Comparison of ENCODE assay signal across 1 cellular context in genomic region chr6:157314705-157315321, GRCh38.
TF ChIP-seq lines count a peak whose summit lies in the region.

No MANE protein-coding gene starts in this region.

TF ChIP-seq in HepG2, 621 proteins besides CTCF, POLR2A, EP300 and RAD21:
- TF ChIP-seq MIXL1 (CRISPR knock-in tag; IDR thresholded peaks at IDR 0.05) = peak; percentile 77
- no peak for TF ChIP-seq GPN1 (CRISPR knock-in tag; IDR thresholded peaks at IDR 0.05; ENCODE audit: borderline replicate concordance)
- TF ChIP-seq GATAD1 (CRISPR knock-in tag; IDR thresholded peaks at IDR 0.05) = 0 out of 2 replicates have a peak, but pooled peaks have one; percentile 24
- TF ChIP-seq KDM6A (CRISPR knock-in tag; IDR thresholded peaks at IDR 0.05; ENCODE audit: low read depth) = no peak
- 0 out of 2 replicates have a peak, but pooled peaks have one; percentile 23 for TF ChIP-seq ISL2 (CRISPR knock-in tag; IDR thresholded peaks at IDR 0.05)
- TF ChIP-seq GATAD2A (CRISPR knock-in tag; IDR thresholded peaks at IDR 0.05) = peak; percentile 41; the same call in 1 of the 2 replicates
- no peak for TF ChIP-seq ZNF550 (CRISPR knock-in tag; IDR thresholded peaks at IDR 0.05; ENCODE audit: borderline replicate concordance)
- TF ChIP-seq SMC3 (IDR thresholded peaks at IDR 0.05; ENCODE audit: low read length) = peak; percentile 96
- peak; percentile 50; the same call in 1 of the 2 replicates for TF ChIP-seq ZGPAT (CRISPR knock-in tag; IDR thresholded peaks at IDR 0.05)
- 0 out of 2 replicates have a peak, but pooled peaks have one; percentile 17 for TF ChIP-seq KAT8 (CRISPR knock-in tag; IDR thresholded peaks at IDR 0.05)
- TF ChIP-seq THAP11 (CRISPR knock-in tag; IDR thresholded peaks at IDR 0.05) = peak; percentile 31; the same call in 1 of the 2 replicates
- 0 out of 2 replicates have a peak, but pooled peaks have one; percentile 43 for TF ChIP-seq MBD4 (IDR thresholded peaks at IDR 0.05; ENCODE audit: borderline replicate concordance, low read length)
- no peak for TF ChIP-seq CEBPZ (IDR thresholded peaks at IDR 0.05; ENCODE audit: low read length)
- TF ChIP-seq HMGXB4 (CRISPR knock-in tag; IDR thresholded peaks at IDR 0.05; ENCODE audit: borderline replicate concordance in 1 of 2, low read depth in 1 of 2) = peak in 1 of 2 experiments; percentile 81; a peak in 1 of 4 replicates
- no peak for TF ChIP-seq THYN1 (CRISPR knock-in tag; IDR thresholded peaks at IDR 0.05; ENCODE audit: borderline replicate concordance, low read depth)
- TF ChIP-seq SMYD3 (CRISPR knock-in tag; IDR thresholded peaks at IDR 0.05) = peak; percentile 45; the same call in 1 of the 2 replicates
- TF ChIP-seq STAG1 (CRISPR knock-in tag; IDR thresholded peaks at IDR 0.05) = peak; percentile 95
- TF ChIP-seq ARID3A (IDR thresholded peaks at IDR 0.05; ENCODE audit: low read depth, low read length) = peak; percentile 91
- TF ChIP-seq MED1 (CRISPR knock-in tag; IDR thresholded peaks at IDR 0.05) = peak; percentile 28; the same call in 1 of the 2 replicates
- peak; percentile 62; the same call in 1 of the 2 replicates for TF ChIP-seq ZSCAN9 (CRISPR knock-in tag; IDR thresholded peaks at IDR 0.05; ENCODE audit: borderline replicate concordance)
- 0 out of 2 replicates have a peak, but pooled peaks have one; percentile 38 for TF ChIP-seq ERF (CRISPR knock-in tag; IDR thresholded peaks at IDR 0.05)
- TF ChIP-seq DMTF1 (CRISPR knock-in tag; IDR thresholded peaks at IDR 0.05) = 0 out of 2 replicates have a peak, but pooled peaks have one; percentile 46
- TF ChIP-seq MEF2D (CRISPR knock-in tag; IDR thresholded peaks at IDR 0.05) = 0 out of 2 replicates have a peak, but pooled peaks have one; percentile 21
- TF ChIP-seq MIER2 (CRISPR knock-in tag; IDR thresholded peaks at IDR 0.05) = no peak
- TF ChIP-seq SAP130 (CRISPR knock-in tag; IDR thresholded peaks at IDR 0.05; ENCODE audit: low read depth) = peak; percentile 50
- 0 out of 2 replicates have a peak, but pooled peaks have one; percentile 41 for TF ChIP-seq ZNF383 (CRISPR knock-in tag; IDR thresholded peaks at IDR 0.05; ENCODE audit: borderline replicate concordance)
- peak; percentile 85; the same call in 1 of the 2 replicates for TF ChIP-seq ZNF652 (CRISPR knock-in tag; IDR thresholded peaks at IDR 0.05; ENCODE audit: borderline replicate concordance, low read depth)
